20 cellular contexts compared by ENCODE assay signal in genomic region chr5:72223371-72223770, GRCh38.
DNase-seq lines count a peak whose midpoint lies in the region; ATAC-seq lines count a peak whose summit lies in the region.
"Had no signal": no experiment of that assay in that cellular context is flagged by ENCODE, and none has a peak within 500 bp of the region (broad histone marks: within the 10 kb centered on the region; RNA-seq: fewer than 3 reads in every experiment).

No MANE protein-coding gene starts in this region.

- DNase-seq in NCI-H1417 (lab: John Stamatoyannopoulos, UW) (peak in 2 of 3 experiments; percentile 2 to 73), NCI-H1417 treated with DMSO at 0.1 percent for 48 hours (lab: John Stamatoyannopoulos, UW) (no peak), NCI-H146 treated with DMSO at 0.1 percent for 48 hours (lab: John Stamatoyannopoulos, UW; ENCODE audit: unreplicated experiment) (peak; percentile 71), SW480 (ENCODE audit: low spot score) (peak; percentile 66), T-helper 2 cell (no peak)
- DNase-seq: Caco-2; CD8-positive, alpha-beta T cell; H9; NCI-H1092; NCI-H187 treated with DMSO at 0.1 percent for 48 hours; NCI-H446; NCI-H524 treated with DMSO at 0.1 percent for 48 hours; OCI-M1; Peyer's patch; SIG-M5; SK-N-SH; SW 1271 had no signal

- no peak for ATAC-seq in activated CD4-positive, CD25-positive, alpha-beta regulatory T cell treated with anti-CD3 and anti-CD28 coated beads, Interleukin-2, amount 50 U/mL, for 24 hours
- ATAC-seq in HG02759 (IDR thresholded peaks at IDR 0.05; ENCODE audit: unreplicated experiment) = no peak
- ATAC-seq: CD8-positive, alpha-beta T cell; GM23338 had no signal

Comparison
In these comparisons a context has a peak if more than half of its experiments do, and no peak if none do; other contexts are left out.
1. DNase-seq: peak in NCI-H1417 (2 of 3), NCI-H146 treated with DMSO at 0.1 percent for 48 hours (single experiment) and SW480 (single experiment); none in NCI-H1417 treated with DMSO at 0.1 percent for 48 hours (single experiment) and T-helper 2 cell (0 of 5).